In genomic region chr3:45560270-45561020, GRCh38 we compare ENCODE assay signal across 1 cellular context.
TF ChIP-seq lines count a peak whose summit lies in the region.

No MANE protein-coding gene starts in this region.

TF ChIP-seq in GM23338, 12 proteins besides CTCF, POLR2A, EP300 and RAD21 (continued from another document):
- TF ChIP-seq ZNF462 (CRISPR knock-in tag; IDR thresholded peaks at IDR 0.05) (no peak), POLR2AphosphoS5 (IDR thresholded peaks at IDR 0.05; ENCODE audit: low read depth) (no peak), EZH2phosphoT487 (IDR thresholded peaks at IDR 0.05; ENCODE audit: unreplicated experiment) (no peak), EZH2 (IDR thresholded peaks at IDR 0.05; ENCODE audit: low read depth, unreplicated experiment) (no peak), JUNB (IDR thresholded peaks at IDR 0.05; ENCODE audit: unreplicated experiment) (no peak), CREB1 (CRISPR knock-in tag; IDR thresholded peaks at IDR 0.05; ENCODE audit: low read depth) (no peak), ZNF331 (CRISPR knock-in tag; IDR thresholded peaks at IDR 0.05; ENCODE audit: low read depth) (no peak), ETS1 (IDR thresholded peaks at IDR 0.05) (no peak), ZNF114 (CRISPR knock-in tag; IDR thresholded peaks at IDR 0.05) (no peak)
- TF ChIP-seq, protein P1, sequence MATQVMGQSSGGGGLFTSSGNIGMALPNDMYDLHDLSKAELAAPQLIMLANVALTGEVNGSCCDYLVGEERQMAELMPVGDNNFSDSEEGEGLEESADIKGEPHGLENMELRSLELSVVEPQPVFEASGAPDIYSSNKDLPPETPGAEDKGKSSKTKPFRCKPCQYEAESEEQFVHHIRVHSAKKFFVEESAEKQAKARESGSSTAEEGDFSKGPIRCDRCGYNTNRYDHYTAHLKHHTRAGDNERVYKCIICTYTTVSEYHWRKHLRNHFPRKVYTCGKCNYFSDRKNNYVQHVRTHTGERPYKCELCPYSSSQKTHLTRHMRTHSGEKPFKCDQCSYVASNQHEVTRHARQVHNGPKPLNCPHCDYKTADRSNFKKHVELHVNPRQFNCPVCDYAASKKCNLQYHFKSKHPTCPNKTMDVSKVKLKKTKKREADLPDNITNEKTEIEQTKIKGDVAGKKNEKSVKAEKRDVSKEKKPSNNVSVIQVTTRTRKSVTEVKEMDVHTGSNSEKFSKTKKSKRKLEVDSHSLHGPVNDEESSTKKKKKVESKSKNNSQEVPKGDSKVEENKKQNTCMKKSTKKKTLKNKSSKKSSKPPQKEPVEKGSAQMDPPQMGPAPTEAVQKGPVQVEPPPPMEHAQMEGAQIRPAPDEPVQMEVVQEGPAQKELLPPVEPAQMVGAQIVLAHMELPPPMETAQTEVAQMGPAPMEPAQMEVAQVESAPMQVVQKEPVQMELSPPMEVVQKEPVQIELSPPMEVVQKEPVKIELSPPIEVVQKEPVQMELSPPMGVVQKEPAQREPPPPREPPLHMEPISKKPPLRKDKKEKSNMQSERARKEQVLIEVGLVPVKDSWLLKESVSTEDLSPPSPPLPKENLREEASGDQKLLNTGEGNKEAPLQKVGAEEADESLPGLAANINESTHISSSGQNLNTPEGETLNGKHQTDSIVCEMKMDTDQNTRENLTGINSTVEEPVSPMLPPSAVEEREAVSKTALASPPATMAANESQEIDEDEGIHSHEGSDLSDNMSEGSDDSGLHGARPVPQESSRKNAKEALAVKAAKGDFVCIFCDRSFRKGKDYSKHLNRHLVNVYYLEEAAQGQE (IDR thresholded peaks at IDR 0.05; ENCODE audit: unreplicated experiment): no peak
